Comparison of ENCODE assay signal across 23 cellular contexts in genomic region chr7:107161415-107161814, GRCh38. TPM values are rescaled to one million over a fixed set of nuclear protein-coding genes. Genes with fewer than 3 reads are reported as not detected.
DNase-seq lines count a peak whose midpoint lies in the region; FAIRE-seq and TF ChIP-seq lines count a peak whose summit lies in the region.
"Had no signal": no experiment of that assay in that cellular context is flagged by ENCODE, and none has a peak within 500 bp of the region (broad histone marks: within the 10 kb centered on the region; RNA-seq: fewer than 3 reads in every experiment).

No MANE protein-coding gene starts in this region.

- H3K9ac ChIP-seq in SK-N-MC (ENCODE audit: insufficient read length), result peak overlapping the region; percentile 28
- H3K9ac ChIP-seq: BLaER1 had no signal

- H3K36me3 ChIP-seq in SK-N-MC (ENCODE audit: insufficient read depth, low read length) (no peaks in the 10 kb centered on the region), small intestine (ENCODE audit: control insufficient read depth in 2 of 2, insufficient read depth in 2 of 2, low read length in 2 of 2) (no peaks in the 10 kb centered on the region)
- H3K36me3 ChIP-seq: BLaER1, HAP-1 had no signal

- no peaks in the 10 kb centered on the region for H3K4me1 ChIP-seq in small intestine (ENCODE audit: control insufficient read depth in 2 of 2, insufficient read depth in 1 of 2, low read depth in 1 of 2, low read length in 1 of 2)
- H3K4me1 ChIP-seq: Caco-2, HAP-1 had no signal

- H3K36me3 Mint-ChIP-seq in mesothelial cell of epicardium, result peaks cover 6% of the 10 kb centered on the region
- H3K36me3 Mint-ChIP-seq: CD8-positive, alpha-beta T cell had no signal

- TF ChIP-seq CTCF in mesothelial cell of epicardium (IDR thresholded peaks at IDR 0.05; ENCODE audit: unreplicated experiment), result no peak

- DNase-seq in SK-N-MC (ENCODE audit: low read depth, low spot score), result peak; percentile 77
- no peak for DNase-seq in mesothelial cell of epicardium (ENCODE audit: low spot score in 2 of 2, unreplicated experiment in 2 of 2)
- no peak for DNase-seq in small intestine
- DNase-seq in GM12891 (ENCODE audit: insufficient read length, low spot score), result no peak
- DNase-seq in glomerular visceral epithelial cell (ENCODE audit: extremely low spot score), result no peak
- no peak for DNase-seq in NCI-H2107 (lab: John Stamatoyannopoulos, UW)
- DNase-seq: Caco-2; CD4-positive, CD25-positive, alpha-beta regulatory T cell; CD8-positive, alpha-beta T cell; DMS 273 treated with DMSO at 0.1 percent for 48 hours; DMS79; EL; GDM1; GOT3; HFFc6 had no signal

- H3K27ac ChIP-seq in SK-N-MC (peak overlapping the region; percentile 90), small intestine (ENCODE audit: low read depth in 1 of 2, low read length in 1 of 2) (no peak overlapping the region)
- H3K27ac ChIP-seq: BLaER1, C4-2B had no signal

- FAIRE-seq in small intestine (lab: Jason Lieb, UNC), result peak; percentile 15
- FAIRE-seq in GM12891 (lab: Jason Lieb, UNC), result no peak
- FAIRE-seq: D721Med, GM12878, GM18507, H54 had no signal

- no peaks in the 10 kb centered on the region for H3K27me3 Mint-ChIP-seq in mesothelial cell of epicardium (ENCODE audit: low read depth)

- H3K4me1 Mint-ChIP-seq in mesothelial cell of epicardium, result peaks cover 16% of the 10 kb centered on the region

- H3K9me3 ChIP-seq in SK-N-MC (ENCODE audit: low read depth, low read length), result no peaks in the 10 kb centered on the region
- H3K9me3 ChIP-seq in small intestine (ENCODE audit: control insufficient read depth, low read depth), result no peaks in the 10 kb centered on the region
- H3K9me3 ChIP-seq: BLaER1, Caco-2, HAP-1 had no signal

- no peaks in the 10 kb centered on the region for H3K9me3 Mint-ChIP-seq in mesothelial cell of epicardium
- H3K9me3 Mint-ChIP-seq: CD4-positive, CD25-positive, alpha-beta regulatory T cell; CD8-positive, alpha-beta T cell; HFFc6 had no signal

- no peak for TF ChIP-seq POLR2A in GM12891 (IDR thresholded peaks at IDR 0.05; ENCODE audit: low read depth, low read length)

- no peak overlapping the region for H3K4me3 Mint-ChIP-seq in mesothelial cell of epicardium
- H3K4me3 Mint-ChIP-seq: B cell; CD4-positive, CD25-positive, alpha-beta regulatory T cell; CD8-positive, alpha-beta T cell; HFFc6 had no signal

- no peaks in the 10 kb centered on the region for H3K27me3 ChIP-seq in small intestine (ENCODE audit: control insufficient read depth in 2 of 2, insufficient read depth in 2 of 2, low read length in 2 of 2)
- H3K27me3 ChIP-seq: BLaER1 had no signal

- 54 to 74% (median 61%) methylated on average over 3 of the region's 3 CpGs for WGBS in small intestine, 3 donors

- peak overlapping the region; percentile 31 for H3K27ac Mint-ChIP-seq in mesothelial cell of epicardium
- H3K27ac Mint-ChIP-seq: B cell; CD4-positive, CD25-positive, alpha-beta regulatory T cell; CD8-positive, alpha-beta T cell; HFFc6 had no signal

- H3K4me3 ChIP-seq in SK-N-MC (peak overlapping the region; percentile 57), small intestine (ENCODE audit: low read depth in 1 of 2, low read length in 2 of 2) (no peak overlapping the region)
- H3K4me3 ChIP-seq: BLaER1, GM12878, HAP-1 had no signal

TF ChIP-seq in GM12891, 5 proteins besides CTCF, POLR2A, EP300 and RAD21:
- TF ChIP-seq TAF1 (IDR thresholded peaks at IDR 0.05; ENCODE audit: low read depth, low read length) (no peak), POLR2AphosphoS5 (IDR thresholded peaks at IDR 0.05; ENCODE audit: low read depth, low read length) (no peak), POU2F2 (IDR thresholded peaks at IDR 0.05; ENCODE audit: low read depth, low read length) (no peak), PAX5 (IDR thresholded peaks at IDR 0.05; ENCODE audit: insufficient read depth, low read length, severe bottlenecking) (no peak), SPI1 (IDR thresholded peaks at IDR 0.05; ENCODE audit: low read depth, low read length) (no peak)

RNA-seq across cellular contexts. Expression of gene HBP1, which starts 7.4 kb away (rescaled TPM):
- 67.5 to 76.0 TPM (median 69.8 TPM) in 3 replicates for total RNA-seq in mesothelial cell of epicardium
- 10 to 100 TPM; 25.1 to 38.6 (median 34.7) TPM for polyA plus RNA-seq in small intestine
- 9.1 TPM for polyA plus RNA-seq in GM12891 (2012; ENCODE audit: low read depth, missing spikeins)
